ENCODE assay signal across 8 cellular contexts in the genomic region with DNA sequence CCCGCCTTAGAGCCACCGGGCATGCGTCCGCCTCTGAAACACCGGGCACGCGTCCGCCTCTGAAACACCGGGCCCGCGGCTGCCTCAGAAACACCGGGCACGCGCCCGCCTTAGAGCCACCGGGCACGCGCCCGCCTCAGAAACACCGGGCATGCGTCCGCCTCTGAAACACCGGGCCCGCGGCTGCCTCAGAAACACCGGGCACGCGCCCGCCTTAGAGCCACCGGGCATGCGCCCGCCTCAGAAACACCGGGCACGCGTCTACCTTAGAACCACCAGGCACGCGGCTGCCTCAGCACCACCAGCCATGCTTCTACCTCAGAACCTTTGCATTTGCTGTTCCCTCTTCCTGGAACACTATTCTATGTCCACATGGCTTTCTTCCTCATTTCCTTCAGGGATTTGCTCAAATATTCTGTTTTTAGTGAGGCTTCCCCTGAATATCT. TPM values are rescaled to one million over a fixed set of nuclear protein-coding genes. Genes with fewer than 3 reads are reported as not detected.
DNase-seq lines count a peak whose midpoint lies in the region; ATAC-seq and TF ChIP-seq lines count a peak whose summit lies in the region.
"Not testable (repeated sequence)": the region's sequence is repeated elsewhere in the genome, so short reads cannot be mapped to it uniquely, and the experiment has no call there.

No MANE protein-coding gene starts in this region.

- in situ Hi-C loops in T47D (cut with HindIII; ENCODE audit: low pct_unique_long_range_greater_than_20kb, low sequenced_read_pairs): not testable (repeated sequence)

- H3K4me1 ChIP-seq in iPS-18a (ENCODE audit: control insufficient read depth, low read depth, low read length); vagina: not testable (repeated sequence)

- H3K9me3 ChIP-seq in iPS-18a (ENCODE audit: control insufficient read depth, low read depth, low read length); vagina: not testable (repeated sequence)

- DNase-seq in NCI-H226: peak; percentile 28
- DNase-seq in WTC11 (ENCODE audit: low spot score): peak; percentile 72
- peak; percentile 28 to 65 for DNase-seq in T47D (ENCODE audit: low read depth in 1 of 2, low spot score in 1 of 2)
- peak; percentile 70 for DNase-seq in sciatic nerve (ENCODE audit: low spot score)
- DNase-seq in vagina (ENCODE audit: extremely low spot score in 2 of 2): not testable (repeated sequence)

- H3K27ac Mint-ChIP-seq in WTC11: peak overlapping the region; percentile 67; the same call in 1 of the 2 replicates

- TF ChIP-seq POLR2A in vagina (IDR thresholded peaks at IDR 0.05): not testable (repeated sequence)

- CTCF ChIA-PET in WTC11 (lab: Charles Lee): not testable (repeated sequence)

- not testable (repeated sequence) for H3K36me3 Mint-ChIP-seq in WTC11

- peak overlapping the region; percentile 59 for H3K27ac ChIP-seq in iPS-18a (ENCODE audit: low read length)
- peak overlapping the region; percentile 67 for H3K27ac ChIP-seq in vagina

- TF ChIP-seq CTCF in WTC11 (IDR thresholded peaks at IDR 0.05); vagina (IDR thresholded peaks at IDR 0.05): not testable (repeated sequence)

- H3K27me3 Mint-ChIP-seq in WTC11 (ENCODE audit: low read depth): not testable (repeated sequence)

- H3K4me3 ChIP-seq in iPS-18a (ENCODE audit: low read length): peak overlapping the region; percentile 65
- peak overlapping the region; percentile 49 to 55 for H3K4me3 ChIP-seq in vagina

- H3K9ac ChIP-seq in iPS-18a (ENCODE audit: low read length): peak overlapping the region; percentile 76

- H3K36me3 ChIP-seq in iPS-18a (ENCODE audit: control insufficient read depth, low read depth, low read length); vagina: not testable (repeated sequence)

- not testable (repeated sequence) for H3K27me3 ChIP-seq in iPS-18a (ENCODE audit: control insufficient read depth, insufficient read depth, low read length); vagina

- ATAC-seq in GM18498 (IDR thresholded peaks at IDR 0.05; ENCODE audit: unreplicated experiment) (peak; percentile 63), HG03135 (IDR thresholded peaks at IDR 0.05; ENCODE audit: unreplicated experiment) (peak; percentile 48), WTC11 (peak; percentile 85), sciatic nerve (peak; percentile 50)

- intact Hi-C loops in sciatic nerve (cut with DNase I); vagina (cut with DNase I): not testable (repeated sequence)

- peak overlapping the region; percentile 75 for H3K4me3 Mint-ChIP-seq in WTC11

- not testable (repeated sequence) for H3K9me3 Mint-ChIP-seq in WTC11

- peaks cover 10% of the 10 kb centered on the region for H3K4me1 Mint-ChIP-seq in WTC11

- POLR2A ChIA-PET in WTC11 (lab: Charles Lee): not testable (repeated sequence)

TF ChIP-seq in WTC11, 78 proteins besides CTCF, POLR2A, EP300 and RAD21:
- TF ChIP-seq, protein P1, sequence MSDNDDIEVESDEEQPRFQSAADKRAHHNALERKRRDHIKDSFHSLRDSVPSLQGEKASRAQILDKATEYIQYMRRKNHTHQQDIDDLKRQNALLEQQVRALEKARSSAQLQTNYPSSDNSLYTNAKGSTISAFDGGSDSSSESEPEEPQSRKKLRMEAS (CRISPR knock-in tag; IDR thresholded peaks at IDR 0.05): peak; percentile 76; the same call in 1 of the 2 replicates
- 0 out of 2 replicates have a peak, but pooled peaks have one; percentile 58 for TF ChIP-seq MXD4 (CRISPR knock-in tag; IDR thresholded peaks at IDR 0.05; ENCODE audit: borderline replicate concordance)
- 0 out of 2 replicates have a peak, but pooled peaks have one; percentile 50 for TF ChIP-seq ZNF396 (CRISPR knock-in tag; IDR thresholded peaks at IDR 0.05; ENCODE audit: borderline replicate concordance)

RNA-seq across cellular contexts. Expression of a gene that starts 58.4 kb away (rescaled TPM):
- 30.5 to 37.9 TPM (median 31.2 TPM) in 3 replicates for total RNA-seq in WTC11 (2021)
- 92.8 TPM for total RNA-seq in sciatic nerve
- 70.2 TPM for total RNA-seq in vagina
